In genomic region chr3:72255191-72255590, GRCh38 we compare ENCODE assay signal across 1 cellular context.
TF ChIP-seq lines count a peak whose summit lies in the region.

No MANE protein-coding gene starts in this region.

TF ChIP-seq in WTC11, 78 proteins besides CTCF, POLR2A, EP300 and RAD21 (continued from another document):
- TF ChIP-seq SP1 (CRISPR knock-in tag; conservative IDR thresholded peaks at IDR 0.05): no peak
- TF ChIP-seq ARID4B (CRISPR knock-in tag; IDR thresholded peaks at IDR 0.05; ENCODE audit: borderline replicate concordance): no peak
- no peak for TF ChIP-seq ERG (CRISPR knock-in tag; IDR thresholded peaks at IDR 0.05)
- TF ChIP-seq MLX (CRISPR knock-in tag; IDR thresholded peaks at IDR 0.05): no peak
- TF ChIP-seq CREB1 (CRISPR knock-in tag; IDR thresholded peaks at IDR 0.05): no peak
- TF ChIP-seq ATF3 (CRISPR knock-in tag; conservative IDR thresholded peaks at IDR 0.05): no peak
- no peak for TF ChIP-seq ETV6 (CRISPR knock-in tag; IDR thresholded peaks at IDR 0.05)
TF ChIP-seq in WTC11: peak in this region for 0.
